ENCODE assay signal across 23 cellular contexts in the genomic region with DNA sequence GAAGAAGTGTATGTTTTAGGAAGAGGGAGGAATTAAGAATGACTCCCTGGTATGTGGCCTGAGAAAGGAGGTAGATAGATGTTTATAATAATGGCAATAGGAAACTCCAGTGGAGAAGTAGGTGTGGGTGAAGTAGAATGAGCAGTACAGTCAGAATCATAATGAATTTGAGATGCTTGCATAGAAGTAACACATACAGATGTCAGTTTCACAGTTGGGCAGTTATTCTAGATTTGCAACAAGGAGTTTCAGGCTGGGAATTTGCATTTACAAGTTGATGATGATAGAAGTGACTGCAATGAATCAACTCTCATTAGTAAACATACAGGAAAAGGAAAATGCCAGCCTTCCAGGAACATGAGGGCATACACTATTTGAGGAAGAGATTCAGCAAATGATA.
"Had no signal": no experiment of that assay in that cellular context is flagged by ENCODE, and none has a peak within 500 bp of the region (broad histone marks: within the 10 kb centered on the region; RNA-seq: fewer than 3 reads in every experiment).

No MANE protein-coding gene starts in this region.

- H3K9me3 ChIP-seq: gastroesophageal sphincter, ovary, psoas muscle, right atrium auricular region, spleen, tibial artery had no signal

- H3K36me3 ChIP-seq: gastroesophageal sphincter, ovary, right atrium auricular region, spleen, tibial artery had no signal

- DNase-seq: activated B cell treated with CpG ODN at 0.5 μM for 24 hours; activated CD4-positive, alpha-beta memory T cell treated with anti-CD3 and anti-CD28 coated beads for 36 hours; activated CD4-positive, alpha-beta T cell treated with anti-CD3 and anti-CD28 coated beads for 4 hours; activated effector memory CD4-positive, alpha-beta T cell treated with anti-CD3 and anti-CD28 coated beads, Interleukin-2, amount 50 U/mL, for 16 hours; activated naive CD4-positive, alpha-beta T cell treated with anti-CD3 and anti-CD28 coated beads, Interleukin-2, amount 10 ng/mL, durations not matched to agents 7 days and 5 days; activated T-cell treated with anti-CD3 and anti-CD28 coated beads, Interleukin-2, amount 50 U/mL, for 72 hours; amygdala; endodermal cell; head of caudate nucleus; left ventricle myocardium superior; mammary epithelial cell; midbrain; natural killer cell; ovary; psoas muscle; spleen; stimulated activated CD4-positive, alpha-beta T cell treated with anti-CD3 and anti-CD28 coated beads, Interleukin-4, amount 100 ng/mL, for 1 hour; stimulated activated naive CD4-positive, alpha-beta T cell treated with Interleukin-2 at 50 U/mL for 16 hours; tibial artery had no signal

- H3K4me1 Mint-ChIP-seq: activated B cell treated with CpG ODN at 0.5 μM for 24 hours; activated naive CD4-positive, alpha-beta T cell treated with anti-CD3 and anti-CD28 coated beads, Interleukin-2, amount 10 ng/mL, durations not matched to agents 7 days and 5 days; endodermal cell; natural killer cell had no signal

- H3K4me3 Mint-ChIP-seq: activated B cell treated with CpG ODN at 0.5 μM for 24 hours; activated CD4-positive, alpha-beta memory T cell treated with anti-CD3 and anti-CD28 coated beads for 36 hours; activated naive CD4-positive, alpha-beta T cell treated with anti-CD3 and anti-CD28 coated beads, Interleukin-2, amount 10 ng/mL, durations not matched to agents 7 days and 5 days; activated T-cell treated with anti-CD3 and anti-CD28 coated beads, Interleukin-2, amount 50 U/mL, for 72 hours; endodermal cell; natural killer cell had no signal

- H3K27ac ChIP-seq: coronary artery, epithelial cell of prostate, gastroesophageal sphincter, ovary, psoas muscle, right atrium auricular region, spleen, tibial artery had no signal

- H3K4me3 ChIP-seq: coronary artery, gastroesophageal sphincter, ovary, psoas muscle, right atrium auricular region, spleen, tibial artery had no signal

- H3K27me3 ChIP-seq: gastroesophageal sphincter, ovary, right atrium auricular region, spleen, tibial artery had no signal

- H3K27me3 Mint-ChIP-seq: activated B cell treated with CpG ODN at 0.5 μM for 24 hours; activated CD4-positive, alpha-beta memory T cell treated with anti-CD3 and anti-CD28 coated beads for 36 hours; activated naive CD4-positive, alpha-beta T cell treated with anti-CD3 and anti-CD28 coated beads, Interleukin-2, amount 10 ng/mL, durations not matched to agents 7 days and 5 days had no signal

- ATAC-seq: activated T-cell treated with anti-CD3 and anti-CD28 coated beads, Interleukin-2, amount 50 U/mL, for 72 hours; gastroesophageal sphincter; left ventricle myocardium superior; natural killer cell; psoas muscle had no signal

- H3K36me3 Mint-ChIP-seq: activated CD4-positive, alpha-beta memory T cell treated with anti-CD3 and anti-CD28 coated beads for 36 hours; activated naive CD4-positive, alpha-beta T cell treated with anti-CD3 and anti-CD28 coated beads, Interleukin-2, amount 10 ng/mL, durations not matched to agents 7 days and 5 days; natural killer cell had no signal

- H3K4me1 ChIP-seq: gastroesophageal sphincter, psoas muscle, right atrium auricular region, spleen, tibial artery had no signal

- H3K27ac Mint-ChIP-seq: activated B cell treated with CpG ODN at 0.5 μM for 24 hours; activated CD4-positive, alpha-beta memory T cell treated with anti-CD3 and anti-CD28 coated beads for 36 hours; activated naive CD4-positive, alpha-beta T cell treated with anti-CD3 and anti-CD28 coated beads, Interleukin-2, amount 10 ng/mL, durations not matched to agents 7 days and 5 days; activated T-cell treated with anti-CD3 and anti-CD28 coated beads, Interleukin-2, amount 50 U/mL, for 72 hours; endodermal cell; natural killer cell had no signal
